ENCODE assay signal across 13 cellular contexts in genomic region chr14:98704441-98704840, GRCh38.
DNase-seq lines count a peak whose midpoint lies in the region; ATAC-seq and TF ChIP-seq lines count a peak whose summit lies in the region.
"Had no signal": no experiment of that assay in that cellular context is flagged by ENCODE, and none has a peak within 500 bp of the region (broad histone marks: within the 10 kb centered on the region; RNA-seq: fewer than 3 reads in every experiment).

No MANE protein-coding gene starts in this region.

- intact Hi-C loops in activated naive CD4-positive, alpha-beta T cell treated with anti-CD3 and anti-CD28 coated beads for 36 hours (cut with micrococcal nuclease), result loop anchor here (10.0 kb wide), 1 partner anchor 570 kb away; the partner anchor contains the start of gene BCL11B
- intact Hi-C loops in esophagus squamous epithelium (cut with DNase I), result no loop called here

- H3K27me3 ChIP-seq in DND-41 (ENCODE audit: insufficient read depth, low read length, poor library complexity) (no peaks in the 10 kb centered on the region), Peyer's patch (no peaks in the 10 kb centered on the region), esophagus squamous epithelium (peaks cover 0 to 16% (median 0%) of the 10 kb centered on the region in 4 donors)

- H3K4me1 ChIP-seq in DND-41 (ENCODE audit: insufficient read depth, low read length) (peaks cover 23% of the 10 kb centered on the region), Peyer's patch (no peaks in the 10 kb centered on the region), esophagus squamous epithelium (no peaks in the 10 kb centered on the region)
- H3K4me1 ChIP-seq: Caco-2, esophagus muscularis mucosa, parathyroid adenoma had no signal

- H3K36me3 ChIP-seq in DND-41 (ENCODE audit: insufficient read depth, low read length) (no peaks in the 10 kb centered on the region), Peyer's patch (no peaks in the 10 kb centered on the region), esophagus squamous epithelium (no peaks in the 10 kb centered on the region)
- H3K36me3 ChIP-seq: esophagus muscularis mucosa, thoracic aorta had no signal

- DNase-seq in DND-41, result peak; percentile 67
- DNase-seq in Peyer's patch, result peak in 2 of 3 donors; percentile 34 to 53
- peak; percentile 61 for DNase-seq in activated naive CD4-positive, alpha-beta T cell treated with anti-CD3 and anti-CD28 coated beads for 36 hours
- peak; percentile 2 to 15 for DNase-seq in stimulated activated CD4-positive, alpha-beta T cell treated with anti-CD3 and anti-CD28 coated beads, Interleukin-4, amount 100 ng/mL, for 4 hours
- DNase-seq in esophagus squamous epithelium (lab: John Stamatoyannopoulos, UW), result no peak
- no peak for DNase-seq in GM20000 (ENCODE audit: low spot score)
- DNase-seq: Caco-2, mammary epithelial cell, NCI-H2227 treated with DMSO at 0.1 percent for 48 hours had no signal

- TF ChIP-seq POLR2A in Peyer's patch (IDR thresholded peaks at IDR 0.05), result no peak
- TF ChIP-seq POLR2A in esophagus squamous epithelium (IDR thresholded peaks at IDR 0.05), result no peak

- TF ChIP-seq CTCF in DND-41 (IDR thresholded peaks at IDR 0.05; ENCODE audit: borderline replicate concordance, extremely low read depth, low read length, poor library complexity, severe bottlenecking) (no peak), Peyer's patch (IDR thresholded peaks at IDR 0.05) (no peak), esophagus squamous epithelium (IDR thresholded peaks at IDR 0.05) (no peak), GM20000 (IDR thresholded peaks at IDR 0.05; ENCODE audit: extremely low read depth, missing control alignments) (no peak)

- H3K27me3 Mint-ChIP-seq in activated naive CD4-positive, alpha-beta T cell treated with anti-CD3 and anti-CD28 coated beads for 36 hours (ENCODE audit: low read depth), result no peaks in the 10 kb centered on the region

- H2AFZ ChIP-seq in DND-41 (ENCODE audit: low read depth, low read length), result peak overlapping the region; percentile 70
- H2AFZ ChIP-seq: parathyroid adenoma had no signal

- peak overlapping the region; percentile 5; the same call in 1 of the 2 replicates for H3K9ac ChIP-seq in DND-41 (ENCODE audit: low read depth, low read length)
- H3K9ac ChIP-seq: parathyroid adenoma had no signal

- no peaks in the 10 kb centered on the region for H3K9me3 Mint-ChIP-seq in activated naive CD4-positive, alpha-beta T cell treated with anti-CD3 and anti-CD28 coated beads for 36 hours

- WGBS in esophagus squamous epithelium, 2 donors, result 18 to 27% methylated on average over 3 of the region's 3 CpGs

- CTCF ChIA-PET in activated naive CD4-positive, alpha-beta T cell treated with anti-CD3 and anti-CD28 coated beads for 36 hours (lab: Charles Lee), result no interaction called here

- H3K4me3 ChIP-seq in DND-41 (ENCODE audit: low read depth in 1 of 2, low read length in 2 of 2) (0 out of 4 replicates have a peak overlapping the region, but pooled peaks of 1 of the 2 experiments have one; percentile 4), Peyer's patch (no peak overlapping the region), esophagus squamous epithelium (no peak overlapping the region)
- H3K4me3 ChIP-seq: esophagus muscularis mucosa, thoracic aorta had no signal

- no peaks in the 10 kb centered on the region for H3K36me3 Mint-ChIP-seq in activated naive CD4-positive, alpha-beta T cell treated with anti-CD3 and anti-CD28 coated beads for 36 hours (ENCODE audit: low read depth)

- H3K27ac Mint-ChIP-seq in activated naive CD4-positive, alpha-beta T cell treated with anti-CD3 and anti-CD28 coated beads for 36 hours, result no peak overlapping the region

- no peaks in the 10 kb centered on the region for H4K20me1 ChIP-seq in DND-41 (ENCODE audit: insufficient read depth, low read length)

- ATAC-seq in DND-41 (ENCODE audit: insufficient read depth, low read depth), result peak; percentile 92
- ATAC-seq in GM18873 (IDR thresholded peaks at IDR 0.05; ENCODE audit: low FRiP score, unreplicated experiment), result no peak

- H3K4me2 ChIP-seq in DND-41 (ENCODE audit: insufficient read depth, low read length), result peak overlapping the region; percentile 24

- peaks cover 27% of the 10 kb centered on the region for H3K4me1 Mint-ChIP-seq in activated naive CD4-positive, alpha-beta T cell treated with anti-CD3 and anti-CD28 coated beads for 36 hours (ENCODE audit: low read depth)

- H3K9me3 ChIP-seq in DND-41 (ENCODE audit: insufficient read depth, low read length, severe bottlenecking) (no peaks in the 10 kb centered on the region), Peyer's patch (no peaks in the 10 kb centered on the region), esophagus squamous epithelium (no peaks in the 10 kb centered on the region)
- H3K9me3 ChIP-seq: Caco-2, esophagus muscularis mucosa, thoracic aorta had no signal

- H3K4me3 Mint-ChIP-seq in activated naive CD4-positive, alpha-beta T cell treated with anti-CD3 and anti-CD28 coated beads for 36 hours, result no peak overlapping the region

- peak overlapping the region; percentile 54 for H3K27ac ChIP-seq in DND-41 (ENCODE audit: low read length)
- H3K27ac ChIP-seq in Peyer's patch, result no peak overlapping the region
- no peak overlapping the region for H3K27ac ChIP-seq in esophagus squamous epithelium
- H3K27ac ChIP-seq: esophagus muscularis mucosa, parathyroid adenoma, thoracic aorta had no signal

- no peaks in the 10 kb centered on the region for H3K79me2 ChIP-seq in DND-41 (ENCODE audit: insufficient read depth, low read length)
- H3K79me2 ChIP-seq: parathyroid adenoma had no signal

Comparison
In these comparisons a context has a peak if more than half of its experiments do, and no peak if none do; other contexts are left out.
1. DNase-seq: peak in DND-41 (single experiment), Peyer's patch (2 of 3), activated naive CD4-positive, alpha-beta T cell treated with anti-CD3 and anti-CD28 coated beads for 36 hours (single experiment) and stimulated activated CD4-positive, alpha-beta T cell treated with anti-CD3 and anti-CD28 coated beads, Interleukin-4, amount 100 ng/mL, for 4 hours (2 of 2); none in esophagus squamous epithelium (single experiment) and GM20000 (single experiment).